In genomic region chrX:104173841-104174240, GRCh38 we compare ENCODE assay signal across 29 cellular contexts.
"Had no signal": no experiment of that assay in that cellular context is flagged by ENCODE, and none has a peak within 500 bp of the region (broad histone marks: within the 10 kb centered on the region; RNA-seq: fewer than 3 reads in every experiment).

No MANE protein-coding gene starts in this region.

- ATAC-seq: activated CD8-positive, alpha-beta T cell treated with anti-CD3 and anti-CD28 coated beads for 36 hours; activated naive CD4-positive, alpha-beta T cell treated with anti-CD3 and anti-CD28 coated beads, Interleukin-2, amount 50 U/mL, for 72 hours; activated T-cell treated with anti-CD3 and anti-CD28 coated beads, Interleukin-2, amount 50 U/mL, for 4 hours; activated T-cell treated with anti-CD3 and anti-CD28 coated beads, Interleukin-2, amount 50 U/mL, for 72 hours; activated T-helper 17 cell treated with anti-CD3 and anti-CD28 coated beads, Interleukin-2, amount 50 U/mL, for 72 hours had no signal

- DNase-seq: activated B cell treated with CpG ODN at 0.5 μM for 24 hours; activated CD4-positive, alpha-beta memory T cell treated with anti-CD3 and anti-CD28 coated beads for 36 hours; activated CD4-positive, alpha-beta T cell treated with anti-CD3 and anti-CD28 coated beads for 4 hours; activated CD4-positive, alpha-beta T cell treated with anti-CD3 and anti-CD28 coated beads, Interleukin-2, amount 10 ng/mL, durations not matched to agents 24 days and 14 days; activated CD4-positive, alpha-beta T cell treated with anti-CD3 and anti-CD28 coated beads, Interleukin-2, amount 50 U/mL, for 1 hour; activated CD4-positive, alpha-beta T cell treated with anti-CD3 and anti-CD28 coated beads, Interleukin-2, amount 50 U/mL, for 4 hours; activated CD4-positive, CD25-positive, alpha-beta regulatory T cell treated with anti-CD3 and anti-CD28 coated beads, Interleukin-2, amount 50 U/mL, for 72 hours; activated CD8-positive, alpha-beta memory T cell treated with anti-CD3 and anti-CD28 coated beads, Interleukin-2, amount 50 U/mL, for 4 hours; activated CD8-positive, alpha-beta T cell treated with anti-CD3 and anti-CD28 coated beads for 36 hours; activated effector memory CD4-positive, alpha-beta T cell treated with anti-CD3 and anti-CD28 coated beads, Interleukin-2, amount 50 U/mL, for 16 hours; activated gamma-delta T cell treated with Interleukin-2 at 50 U/mL for 16 hours; activated naive CD4-positive, alpha-beta T cell; activated naive CD4-positive, alpha-beta T cell treated with anti-CD3 and anti-CD28 coated beads for 36 hours; activated naive CD4-positive, alpha-beta T cell treated with anti-CD3 and anti-CD28 coated beads, Interleukin-2, amount 50 U/mL, for 16 hours; activated naive CD8-positive, alpha-beta T cell treated with anti-CD3 and anti-CD28 coated beads for 36 hours; activated T-cell treated with anti-CD3 and anti-CD28 coated beads for 4 hours; activated T-cell treated with anti-CD3 and anti-CD28 coated beads, Interleukin-2, amount 50 U/mL, for 1 hour; activated T-cell treated with anti-CD3 and anti-CD28 coated beads, Interleukin-2, amount 50 U/mL, for 4 hours; activated T-cell treated with anti-CD3 and anti-CD28 coated beads, Interleukin-2, amount 50 U/mL, for 72 hours; adrenal gland; amniotic stem cell; aorta; caudate nucleus; cerebellar nuclear complex; T-helper 1 cell; T-helper 2 cell; T-helper 9 cell had no signal
